In the genomic region with DNA sequence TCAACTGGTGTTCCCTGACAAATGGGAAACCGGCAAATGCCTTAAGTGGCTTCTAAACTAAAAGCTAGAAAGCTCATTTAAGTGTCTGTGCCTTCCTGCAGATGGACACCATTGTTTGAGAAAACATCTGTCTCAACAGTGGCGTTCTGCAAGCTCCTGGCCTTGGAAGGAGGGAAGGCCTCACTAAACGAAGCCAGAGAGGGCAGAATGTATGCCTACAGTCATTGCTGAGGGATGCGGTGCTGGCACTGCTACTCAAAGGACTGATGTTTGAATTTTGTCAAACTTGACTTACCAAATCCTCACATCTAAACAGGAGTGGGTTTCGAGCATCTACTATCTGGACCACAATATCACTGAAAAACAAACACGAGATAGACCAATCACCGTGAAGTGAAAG, we compare ENCODE assay signal across 25 cellular contexts.
"Had no signal": no experiment of that assay in that cellular context is flagged by ENCODE, and none has a peak within 500 bp of the region (broad histone marks: within the 10 kb centered on the region; RNA-seq: fewer than 3 reads in every experiment).

No MANE protein-coding gene starts in this region.

- H3K27ac Mint-ChIP-seq: dendritic cell treated with granulocyte-macrophage colony-stimulating factor and Interleukin-4, amounts not matched to agents 40 ng/mL and 50 ng/mL, for 4 days; memory B cell; nephron; stimulated activated memory B cell treated with anti-CD40 and anti-IgM and Interleukin-4, amounts not matched to agents 10 μg/mL and 1 μg/mL and 100 μg/mL, for 72 hours; stimulated activated naive CD8-positive, alpha-beta T cell treated with anti-CD3 and anti-CD28 coated beads, Interleukin-15, amount 100 ng/mL, for 72 hours had no signal

- H3K4me3 Mint-ChIP-seq: dendritic cell treated with granulocyte-macrophage colony-stimulating factor and Interleukin-4, amounts not matched to agents 40 ng/mL and 50 ng/mL, for 4 days; effector memory CD8-positive, alpha-beta T cell; memory B cell; naive B cell; nephron; stimulated activated memory B cell treated with anti-CD40 and anti-IgM and Interleukin-4, amounts not matched to agents 10 μg/mL and 1 μg/mL and 100 μg/mL, for 72 hours; stimulated activated naive CD8-positive, alpha-beta T cell treated with anti-CD3 and anti-CD28 coated beads, Interleukin-15, amount 100 ng/mL, for 72 hours had no signal

- H3K9ac ChIP-seq: parathyroid adenoma had no signal

- ATAC-seq: effector memory CD8-positive, alpha-beta T cell; heart right ventricle; left lobe of liver; lower lobe of right lung; right lobe of liver; stimulated activated memory B cell treated with anti-CD40 and anti-IgM and Interleukin-4, amounts not matched to agents 10 μg/mL and 1 μg/mL and 100 μg/mL, for 72 hours; stimulated activated naive CD8-positive, alpha-beta T cell treated with anti-CD3 and anti-CD28 coated beads, Interleukin-15, amount 100 ng/mL, for 72 hours had no signal

- H2AFZ ChIP-seq: parathyroid adenoma had no signal

- DNase-seq: cerebellar nuclear complex; effector memory CD8-positive, alpha-beta T cell; erythroblast; heart right ventricle; hypothalamus; lower lobe of right lung; midbrain; naive B cell; right lobe of liver; stimulated activated CD4-positive, alpha-beta T cell treated with anti-CD3 and anti-CD28 coated beads, Interleukin-15, amount 100 ng/mL, for 24 hours; stimulated activated CD4-positive, alpha-beta T cell treated with anti-CD3 and anti-CD28 coated beads, Interleukin-1b, Interleukin-23, amount 100 ng/mL, for 48 hours; stimulated activated CD4-positive, alpha-beta T cell treated with anti-CD3 and anti-CD28 coated beads, Interleukin-4, amount 100 ng/mL, for 24 hours; stimulated activated naive CD8-positive, alpha-beta T cell treated with anti-CD3 and anti-CD28 coated beads, Interleukin-15, amount 100 ng/mL, for 72 hours; substantia nigra; trophoblast cell had no signal

- H3K9me3 Mint-ChIP-seq: dendritic cell treated with granulocyte-macrophage colony-stimulating factor and Interleukin-4, amounts not matched to agents 40 ng/mL and 50 ng/mL, for 4 days; effector memory CD8-positive, alpha-beta T cell; memory B cell; naive B cell; nephron; stimulated activated memory B cell treated with anti-CD40 and anti-IgM and Interleukin-4, amounts not matched to agents 10 μg/mL and 1 μg/mL and 100 μg/mL, for 72 hours; stimulated activated naive CD8-positive, alpha-beta T cell treated with anti-CD3 and anti-CD28 coated beads, Interleukin-15, amount 100 ng/mL, for 72 hours had no signal

- H3K27me3 Mint-ChIP-seq: dendritic cell treated with granulocyte-macrophage colony-stimulating factor and Interleukin-4, amounts not matched to agents 40 ng/mL and 50 ng/mL, for 4 days; effector memory CD8-positive, alpha-beta T cell; memory B cell; naive B cell; stimulated activated memory B cell treated with anti-CD40 and anti-IgM and Interleukin-4, amounts not matched to agents 10 μg/mL and 1 μg/mL and 100 μg/mL, for 72 hours; stimulated activated naive CD8-positive, alpha-beta T cell treated with anti-CD3 and anti-CD28 coated beads, Interleukin-15, amount 100 ng/mL, for 72 hours had no signal

- H3K4me1 Mint-ChIP-seq: memory B cell, nephron had no signal

- FAIRE-seq: colon, frontal cortex, islet of Langerhans had no signal

- H3K36me3 ChIP-seq: prostate gland had no signal

- H3K27me3 ChIP-seq: heart right ventricle, right lobe of liver had no signal

- H3K9me3 ChIP-seq: heart right ventricle, lower lobe of right lung, prostate gland, right lobe of liver had no signal

- H3K27ac ChIP-seq: lower lobe of right lung, parathyroid adenoma, prostate gland had no signal

- H3K4me1 ChIP-seq: parathyroid adenoma, prostate gland, right lobe of liver had no signal

- H3K79me2 ChIP-seq: parathyroid adenoma had no signal

- H3K4me3 ChIP-seq: heart right ventricle, lower lobe of right lung, prostate gland, right lobe of liver had no signal
